8 cellular contexts compared by ENCODE assay signal in the genomic region with DNA sequence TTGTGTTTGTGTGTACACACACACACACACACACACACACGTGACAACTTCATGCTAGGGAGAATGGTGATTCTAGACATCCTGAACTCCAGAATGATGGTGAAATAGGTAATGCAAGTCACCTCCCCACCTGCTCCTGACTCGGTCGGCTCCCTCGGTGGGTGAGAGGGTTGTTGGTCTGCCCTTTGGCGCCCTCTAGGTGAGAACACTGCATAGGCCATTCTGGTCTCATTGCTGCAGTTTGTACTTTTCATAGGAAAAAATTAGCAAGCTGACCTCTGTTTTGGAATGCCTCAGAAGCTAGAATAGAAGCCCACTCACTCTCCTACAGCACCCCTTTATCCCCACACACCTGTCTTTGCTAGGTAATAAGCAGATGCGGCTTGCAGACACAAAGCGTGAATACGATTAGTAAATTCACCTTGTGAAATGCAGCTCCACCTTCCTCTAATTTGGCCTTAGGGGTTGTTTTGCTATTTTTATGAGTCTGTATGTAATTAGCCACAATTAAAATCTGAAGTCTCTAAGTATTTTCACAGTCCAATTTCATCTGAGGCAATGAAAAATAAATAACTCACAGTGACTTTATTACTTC.
DNase-seq lines count a peak whose midpoint lies in the region; ATAC-seq and TF ChIP-seq lines count a peak whose summit lies in the region.

No MANE protein-coding gene starts in this region.

- peak; percentile 53 for DNase-seq in DMS153 treated with DMSO at 0.1 percent for 48 hours (lab: John Stamatoyannopoulos, UW; ENCODE audit: unreplicated experiment)
- DNase-seq in HUDEP-2 (lab: John Stamatoyannopoulos, UW; ENCODE audit: unreplicated experiment in 76 of 76): peak in 59 of 76 experiments; percentile 2 to 73 (median 40)
- peak; percentile 17 for DNase-seq in NOMO-1 treated with dmso at 0.1 percent for 144 hours (lab: John Stamatoyannopoulos, UW; ENCODE audit: unreplicated experiment)
- DNase-seq in activated T-cell treated with anti-CD3 and anti-CD28 coated beads for 48 hours (ENCODE audit: low read depth): peak; percentile 46
- DNase-seq in foreskin fibroblast: peak; percentile 23 to 64

- H3K4me3 ChIP-seq in foreskin fibroblast (ENCODE audit: low read depth in 1 of 2, low read length in 2 of 2) (no peak overlapping the region), parathyroid adenoma (ENCODE audit: low read depth, low read length) (no peak overlapping the region)

- no peaks in the 10 kb centered on the region for H3K36me3 ChIP-seq in parathyroid adenoma (ENCODE audit: control insufficient read depth, insufficient read depth, low read length)

- no peaks in the 10 kb centered on the region for H3K4me1 ChIP-seq in parathyroid adenoma

- ATAC-seq in GM21528 (IDR thresholded peaks at IDR 0.05; ENCODE audit: low FRiP score, unreplicated experiment) (no peak), GM19395 (IDR thresholded peaks at IDR 0.05; ENCODE audit: unreplicated experiment) (no peak)

- H3K27me3 ChIP-seq in parathyroid adenoma (ENCODE audit: control insufficient read depth, insufficient read depth, low read length): no peaks in the 10 kb centered on the region

- H2AFZ ChIP-seq in parathyroid adenoma: no peak overlapping the region

- no peak overlapping the region for H3K4me2 ChIP-seq in parathyroid adenoma (ENCODE audit: low read length)

- no peak overlapping the region for H3K27ac ChIP-seq in parathyroid adenoma

- no peaks in the 10 kb centered on the region for H3K79me2 ChIP-seq in parathyroid adenoma

- H3K9ac ChIP-seq in parathyroid adenoma: no peak overlapping the region

- TF ChIP-seq CTCF in foreskin fibroblast (IDR thresholded peaks at IDR 0.05; ENCODE audit: low read depth, low read length) (peak; percentile 77), parathyroid adenoma (IDR thresholded peaks at IDR 0.05) (peak; percentile 35)

- H3K9me3 ChIP-seq in parathyroid adenoma (ENCODE audit: control insufficient read depth, low read length): no peaks in the 10 kb centered on the region
